Comparison of ENCODE assay signal across 10 cellular contexts in genomic region chr9:121322737-121323448, GRCh38. TPM values are rescaled to one million over a fixed set of nuclear protein-coding genes. Genes with fewer than 3 reads are reported as not detected.
A peak's percentile ranks its signal among the peaks of the same experiment; 100 is the strongest.
DNase-seq lines count a peak whose midpoint lies in the region; ATAC-seq and TF ChIP-seq lines count a peak whose summit lies in the region.
"Had no signal": no experiment of that assay in that cellular context is flagged by ENCODE, and none has a peak within 500 bp of the region (broad histone marks: within the 10 kb centered on the region; RNA-seq: fewer than 3 reads in every experiment).

No MANE protein-coding gene starts in this region.

- TF ChIP-seq EP300 in SK-N-SH (IDR thresholded peaks at IDR 0.05; ENCODE audit: borderline replicate concordance in 1 of 2, low read depth in 1 of 2, low read length in 1 of 2): no peak

- TF ChIP-seq POLR2A in body of pancreas (IDR thresholded peaks at IDR 0.05) (no peak), thyroid gland (IDR thresholded peaks at IDR 0.05) (no peak)

- H3K9me2 ChIP-seq in SK-N-SH: no peaks in the 10 kb centered on the region

- peak overlapping the region; percentile 44; the same call in 1 of the 2 replicates for H3K9ac ChIP-seq in SK-N-SH

- POLR2A ChIA-PET in SK-N-SH (lab: Yijun Ruan, JAX): no interaction called here

- CTCF ChIA-PET in SK-N-SH (lab: Yijun Ruan, JAX): interaction anchor here (3.7 kb wide), 1 partner anchor 12 kb away, joined by 26 read pairs; no protein-coding TSS in a partner anchor

- ATAC-seq in SK-N-SH treated with all-trans-retinoic acid at 6 μM for 48 hours (no peak), body of pancreas (no peak), lower lobe of right lung (no peak), HG02610 (IDR thresholded peaks at IDR 0.05; ENCODE audit: unreplicated experiment) (no peak), GM19455 (IDR thresholded peaks at IDR 0.05; ENCODE audit: unreplicated experiment) (no peak), GM21528 (IDR thresholded peaks at IDR 0.05; ENCODE audit: low FRiP score, unreplicated experiment) (no peak)

- no peak overlapping the region for H3K4me2 ChIP-seq in SK-N-SH

- H3K27ac ChIP-seq in SK-N-SH (ENCODE audit: low read depth in 2 of 2, low read length in 1 of 2) (peak overlapping the region in 1 of 2 experiments; percentile 81; a peak in 2 of 4 replicates), body of pancreas (peak overlapping the region; percentile 13 to 77 (median 54)), lower lobe of right lung (peak overlapping the region; percentile 77), thyroid gland (peak overlapping the region; percentile 43 to 91 (median 80))

- H3K4me1 ChIP-seq in SK-N-SH (ENCODE audit: control insufficient read depth in 1 of 2, insufficient read depth in 2 of 2, low read depth in 1 of 2, low read length in 1 of 2) (peaks cover 0 to 5% of the 10 kb centered on the region in 2 experiments; a peak in 2 of 4 replicates), body of pancreas (peaks cover 31% of the 10 kb centered on the region), lower lobe of right lung (peaks cover 78% of the 10 kb centered on the region), thyroid gland (peaks cover 29 to 75% of the 10 kb centered on the region in 2 donors)

- no peaks in the 10 kb centered on the region for H4K20me1 ChIP-seq in SK-N-SH (ENCODE audit: insufficient read depth)

- H3K9me3 ChIP-seq in SK-N-SH: no peaks in the 10 kb centered on the region
- no peaks in the 10 kb centered on the region for H3K9me3 ChIP-seq in body of pancreas
- H3K9me3 ChIP-seq in lower lobe of right lung: no peaks in the 10 kb centered on the region
- no peaks in the 10 kb centered on the region for H3K9me3 ChIP-seq in thyroid gland

- H3K4me3 ChIP-seq in SK-N-SH (ENCODE audit: low read depth in 2 of 2, low read length in 1 of 2): no peak overlapping the region
- no peak overlapping the region for H3K4me3 ChIP-seq in body of pancreas
- H3K4me3 ChIP-seq in lower lobe of right lung: no peak overlapping the region
- H3K4me3 ChIP-seq in thyroid gland (replicated peaks in 1 of 3): no peak overlapping the region

- intact Hi-C loops in body of pancreas (cut with DNase I) (no loop called here), lower lobe of right lung (cut with DNase I) (loop anchor here (10.0 kb wide), 1 partner anchor 52 kb away; the partner anchor contains the start of gene STOM), thyroid gland (cut with DNase I) (no loop called here)

- H3K27me3 ChIP-seq in SK-N-SH (ENCODE audit: insufficient read depth): no peaks in the 10 kb centered on the region
- H3K27me3 ChIP-seq in body of pancreas: no peaks in the 10 kb centered on the region
- no peaks in the 10 kb centered on the region for H3K27me3 ChIP-seq in lower lobe of right lung (ENCODE audit: low read depth)
- H3K27me3 ChIP-seq in thyroid gland: no peaks in the 10 kb centered on the region

- WGBS in SK-N-SH (ENCODE audit: low lambda C conversion rate): 89% methylated on average over 10 of the region's 10 CpGs
- 89 to 94% methylated on average over 10 of the region's 10 CpGs for WGBS in body of pancreas, 2 donors
- WGBS in thyroid gland, 2 donors: 90 to 92% methylated on average over 10 of the region's 10 CpGs

- H3K36me3 ChIP-seq in SK-N-SH (replicated peaks in 1 of 2; ENCODE audit: control insufficient read depth in 1 of 2, insufficient read depth in 2 of 2, low read length in 1 of 2) (peaks cover 35 to 43% of the 10 kb centered on the region in 2 experiments), body of pancreas (replicated peaks in 1 of 2; ENCODE audit: insufficient read depth in 1 of 2, low read depth in 2 of 2) (no peaks in the 10 kb centered on the region), lower lobe of right lung (peaks cover 90% of the 10 kb centered on the region), thyroid gland (peaks cover 55 to 62% of the 10 kb centered on the region in 2 donors)

- DNase-seq in SK-N-SH (no peak), body of pancreas (no peak), lower lobe of right lung (peak; percentile 37), thyroid gland (no peak)
- DNase-seq: cerebellar nuclear complex, NCI-H2081 had no signal

- no peak overlapping the region for H2AFZ ChIP-seq in SK-N-SH (ENCODE audit: low read depth)

- no peaks in the 10 kb centered on the region; the same call in 1 of the 2 replicates for H3K79me2 ChIP-seq in SK-N-SH (ENCODE audit: insufficient read depth)

- peaks cover 7% of the 10 kb centered on the region for H3F3A ChIP-seq in SK-N-SH (replicated peaks; ENCODE audit: insufficient read depth)

- TF ChIP-seq RAD21 in SK-N-SH (IDR thresholded peaks at IDR 0.05; ENCODE audit: low read length): no peak

- no peak for TF ChIP-seq CTCF in SK-N-SH (IDR thresholded peaks at IDR 0.05)
- no peak for TF ChIP-seq CTCF in body of pancreas (IDR thresholded peaks at IDR 0.05)
- no peak for TF ChIP-seq CTCF in lower lobe of right lung (IDR thresholded peaks at IDR 0.05)
- no peak for TF ChIP-seq CTCF in thyroid gland (IDR thresholded peaks at IDR 0.05)

TF ChIP-seq in SK-N-SH, 30 proteins besides CTCF, POLR2A, EP300 and RAD21:
- TF ChIP-seq IRF3 (IDR thresholded peaks at IDR 0.05; ENCODE audit: low read depth, low read length) (no peak), MAX (IDR thresholded peaks at IDR 0.05; ENCODE audit: low read depth) (0 out of 2 replicates have a peak, but pooled peaks have one; percentile 7)

TF ChIP-seq in SK-N-SH treated with all-trans-retinoic acid at 6 μM for 48 hours, 23 proteins besides CTCF, POLR2A, EP300 and RAD21:
- TF ChIP-seq, protein P1, sequence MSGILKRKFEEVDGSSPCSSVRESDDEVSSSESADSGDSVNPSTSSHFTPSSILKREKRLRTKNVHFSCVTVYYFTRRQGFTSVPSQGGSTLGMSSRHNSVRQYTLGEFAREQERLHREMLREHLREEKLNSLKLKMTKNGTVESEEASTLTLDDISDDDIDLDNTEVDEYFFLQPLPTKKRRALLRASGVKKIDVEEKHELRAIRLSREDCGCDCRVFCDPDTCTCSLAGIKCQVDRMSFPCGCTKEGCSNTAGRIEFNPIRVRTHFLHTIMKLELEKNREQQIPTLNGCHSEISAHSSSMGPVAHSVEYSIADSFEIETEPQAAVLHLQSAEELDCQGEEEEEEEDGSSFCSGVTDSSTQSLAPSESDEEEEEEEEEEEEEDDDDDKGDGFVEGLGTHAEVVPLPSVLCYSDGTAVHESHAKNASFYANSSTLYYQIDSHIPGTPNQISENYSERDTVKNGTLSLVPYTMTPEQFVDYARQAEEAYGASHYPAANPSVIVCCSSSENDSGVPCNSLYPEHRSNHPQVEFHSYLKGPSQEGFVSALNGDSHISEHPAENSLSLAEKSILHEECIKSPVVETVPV (CRISPR knock-in tag; IDR thresholded peaks at IDR 0.05): no peak
- no peak for TF ChIP-seq ARNTL (CRISPR knock-in tag; IDR thresholded peaks at IDR 0.05; ENCODE audit: borderline replicate concordance, low read depth)
- no peak for TF ChIP-seq TSHZ2 (CRISPR knock-in tag; IDR thresholded peaks at IDR 0.05)
- no peak for TF ChIP-seq SNAI2 (CRISPR knock-in tag; IDR thresholded peaks at IDR 0.05)
- TF ChIP-seq, protein P2, sequence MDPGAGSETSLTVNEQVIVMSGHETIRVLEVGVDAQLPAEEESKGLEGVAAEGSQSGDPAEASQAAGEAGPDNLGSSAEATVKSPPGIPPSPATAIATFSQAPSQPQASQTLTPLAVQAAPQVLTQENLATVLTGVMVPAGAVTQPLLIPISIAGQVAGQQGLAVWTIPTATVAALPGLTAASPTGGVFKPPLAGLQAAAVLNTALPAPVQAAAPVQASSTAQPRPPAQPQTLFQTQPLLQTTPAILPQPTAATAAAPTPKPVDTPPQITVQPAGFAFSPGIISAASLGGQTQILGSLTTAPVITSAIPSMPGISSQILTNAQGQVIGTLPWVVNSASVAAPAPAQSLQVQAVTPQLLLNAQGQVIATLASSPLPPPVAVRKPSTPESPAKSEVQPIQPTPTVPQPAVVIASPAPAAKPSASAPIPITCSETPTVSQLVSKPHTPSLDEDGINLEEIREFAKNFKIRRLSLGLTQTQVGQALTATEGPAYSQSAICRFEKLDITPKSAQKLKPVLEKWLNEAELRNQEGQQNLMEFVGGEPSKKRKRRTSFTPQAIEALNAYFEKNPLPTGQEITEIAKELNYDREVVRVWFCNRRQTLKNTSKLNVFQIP (CRISPR knock-in tag; IDR thresholded peaks at IDR 0.05; ENCODE audit: borderline replicate concordance, low read depth): no peak
- no peak for TF ChIP-seq GLIS3 (CRISPR knock-in tag; IDR thresholded peaks at IDR 0.05)
- TF ChIP-seq TCF4 (CRISPR knock-in tag; IDR thresholded peaks at IDR 0.05; ENCODE audit: borderline replicate concordance): no peak
- TF ChIP-seq ZC3H10 (CRISPR knock-in tag; IDR thresholded peaks at IDR 0.05): no peak

RNA-seq across cellular contexts. Expression of gene STOM, which starts 47.2 kb away (rescaled TPM):
- 40.5 and 49.7 TPM in 2 replicates for polyA plus RNA-seq in SK-N-SH (2012; rRNA removed)
- 55.2 and 55.7 TPM in 2 replicates for polyA plus RNA-seq in SK-N-SH (2012; cell fraction: cytosol; rRNA removed)
- 11.9 and 21.8 TPM in 2 replicates for polyA plus RNA-seq in SK-N-SH (2012; cell fraction: nucleus; rRNA removed)
- 10 to 100 TPM; 59.9 to 70.5 TPM for total RNA-seq in body of pancreas
- 479 TPM for total RNA-seq in lower lobe of right lung
- 100 to 1,000 TPM; 104 to 275 (median 142) TPM for total RNA-seq in thyroid gland

RNA-seq across cellular contexts. Expression of gene GSN, which starts 54.9 kb away (rescaled TPM):
- 168 and 172 TPM in 2 replicates for polyA plus RNA-seq in SK-N-SH (2012; rRNA removed)
- polyA plus RNA-seq in SK-N-SH (2012; cell fraction: cytosol; rRNA removed): 82.7 and 123 TPM in 2 replicates
- polyA plus RNA-seq in SK-N-SH (2012; cell fraction: nucleus; rRNA removed): 205 and 218 TPM in 2 replicates
- 100 to 1,000 TPM; 328 to 753 TPM for total RNA-seq in body of pancreas
- 388 TPM for total RNA-seq in lower lobe of right lung
- 1,000 to 10,000 TPM; 1,151 to 1,624 (median 1,443) TPM for total RNA-seq in thyroid gland
